ENCODE assay signal across 11 cellular contexts in the genomic region with DNA sequence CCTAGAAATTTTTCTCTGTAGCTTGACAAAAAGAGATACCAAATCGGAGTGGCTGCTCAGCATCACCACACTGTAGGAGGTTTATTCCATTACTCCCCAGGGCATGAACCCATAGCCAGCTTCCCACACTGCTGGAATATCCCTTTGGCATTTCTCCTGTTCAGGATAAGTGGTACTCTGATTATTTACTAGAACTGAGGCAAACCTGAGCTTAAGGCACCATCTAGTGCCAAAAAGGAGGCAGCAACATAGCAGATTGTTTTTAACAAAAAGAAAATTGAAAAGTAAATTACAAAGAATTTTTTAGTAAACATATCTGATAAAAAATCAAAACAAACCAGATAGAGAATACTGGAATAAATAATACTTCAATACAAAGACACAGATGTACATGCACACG.
DNase-seq lines count a peak whose midpoint lies in the region; FAIRE-seq and TF ChIP-seq lines count a peak whose summit lies in the region.
"Had no signal": no experiment of that assay in that cellular context is flagged by ENCODE, and none has a peak within 500 bp of the region (broad histone marks: within the 10 kb centered on the region; RNA-seq: fewer than 3 reads in every experiment).

No MANE protein-coding gene starts in this region.

- H3K9me3 ChIP-seq in osteoblast (ENCODE audit: low read depth, low read length) = no peaks in the 10 kb centered on the region
- H3K9me3 ChIP-seq in BE2C = no peaks in the 10 kb centered on the region

- no peak overlapping the region for H3K9ac ChIP-seq in mesendoderm (ENCODE audit: low read length)

- no peak for FAIRE-seq in HTR-8/SVneo (lab: Jason Lieb, UNC)

- no peak overlapping the region for H2AK5ac ChIP-seq in mesendoderm (ENCODE audit: low read length)

- DNase-seq in EL = peak; percentile 41
- peak; percentile 5 for DNase-seq in NCI-H748 treated with DMSO at 0.1 percent for 48 hours (lab: John Stamatoyannopoulos, UW)
- DNase-seq in coronary artery (ENCODE audit: low spot score) = no peak
- DNase-seq in osteoblast (ENCODE audit: insufficient read length, low spot score, missing footprints) = no peak
- DNase-seq in mesendoderm = no peak
- no peak for DNase-seq in BE2C
- DNase-seq in HTR-8/SVneo (ENCODE audit: insufficient read length, low spot score) = no peak
- DNase-seq in NCI-H1417 treated with DMSO at 0.1 percent for 48 hours (lab: John Stamatoyannopoulos, UW) = no peak
- DNase-seq: activated T-cell treated with anti-CD3 and anti-CD28 coated beads, Interleukin-2, amount 50 U/mL, for 1 hour; GOT3; stimulated activated naive CD4-positive, alpha-beta T cell had no signal

- H3K27ac ChIP-seq in coronary artery (no peak overlapping the region), osteoblast (ENCODE audit: low read depth, low read length) (peak overlapping the region; percentile 6), mesendoderm (ENCODE audit: low read depth, low read length) (no peak overlapping the region)

- H3K4me3 ChIP-seq in coronary artery (no peak overlapping the region), osteoblast (ENCODE audit: insufficient read depth, low read length) (no peak overlapping the region), mesendoderm (ENCODE audit: low read length) (no peak overlapping the region), BE2C (ENCODE audit: low read depth, low read length) (no peak overlapping the region)

- no peak overlapping the region for H2BK120ac ChIP-seq in mesendoderm (ENCODE audit: low read depth, low read length)

- H3K36me3 ChIP-seq in osteoblast (ENCODE audit: insufficient read depth, low read length) (no peaks in the 10 kb centered on the region), mesendoderm (ENCODE audit: control insufficient read depth, insufficient read depth, low read length) (no peaks in the 10 kb centered on the region), BE2C (no peaks in the 10 kb centered on the region)

- no peaks in the 10 kb centered on the region for H3K79me2 ChIP-seq in osteoblast (ENCODE audit: insufficient read depth, low read length)
- no peaks in the 10 kb centered on the region for H3K79me2 ChIP-seq in mesendoderm (ENCODE audit: control insufficient read depth, insufficient read depth, low read length)

- H3K27me3 ChIP-seq in osteoblast (ENCODE audit: insufficient read depth, low read length) (no peaks in the 10 kb centered on the region), mesendoderm (ENCODE audit: insufficient read depth, low read length, poor library complexity) (no peaks in the 10 kb centered on the region), BE2C (no peaks in the 10 kb centered on the region)

- H3K79me1 ChIP-seq in mesendoderm (ENCODE audit: low read length) = no peaks in the 10 kb centered on the region

- H3K4me2 ChIP-seq in osteoblast (ENCODE audit: insufficient read depth, low read length) (no peak overlapping the region), mesendoderm (ENCODE audit: low read length) (no peak overlapping the region)

- H2BK5ac ChIP-seq in mesendoderm (ENCODE audit: low read length) = no peak overlapping the region

- no CpG with 5 or more reads among the region's 2 CpGs for WGBS in mesendoderm (ENCODE audit: extremely low coverage, insufficient coverage, low lambda C conversion rate)

- no peak overlapping the region for H2AFZ ChIP-seq in osteoblast (ENCODE audit: low read length)

- no peak overlapping the region for H4K8ac ChIP-seq in mesendoderm (ENCODE audit: low read depth, low read length)

- no peak overlapping the region for H3K18ac ChIP-seq in mesendoderm (ENCODE audit: low read length)

- H4K5ac ChIP-seq in mesendoderm (ENCODE audit: low read length) = no peak overlapping the region

- no peak overlapping the region for H3K4ac ChIP-seq in mesendoderm (ENCODE audit: low read depth, low read length)

- H3K23ac ChIP-seq in mesendoderm (ENCODE audit: low read length) = no peak overlapping the region

- TF ChIP-seq CTCF in coronary artery (IDR thresholded peaks at IDR 0.05) (peak; percentile 17), osteoblast (IDR thresholded peaks at IDR 0.05; ENCODE audit: extremely low read depth, low read depth, low read length) (peak; percentile 56), BE2C (IDR thresholded peaks at IDR 0.05; ENCODE audit: low read depth, low read length) (no peak)

- no peak overlapping the region for H2BK15ac ChIP-seq in mesendoderm (replicated peaks; ENCODE audit: low read depth)

- H3K4me1 ChIP-seq in osteoblast (ENCODE audit: insufficient read depth, low read length) (no peaks in the 10 kb centered on the region), mesendoderm (ENCODE audit: control insufficient read depth, low read depth, low read length) (no peaks in the 10 kb centered on the region), BE2C (no peaks in the 10 kb centered on the region)

- no peak overlapping the region for H3K56ac ChIP-seq in mesendoderm (ENCODE audit: low read length)

- no peaks in the 10 kb centered on the region for H4K20me1 ChIP-seq in osteoblast (ENCODE audit: insufficient read depth, low read length)

Comparison
In these comparisons a context has a peak if more than half of its experiments do, and no peak if none do; other contexts are left out.
1. DNase-seq: peak in EL (single experiment) and NCI-H748 treated with DMSO at 0.1 percent for 48 hours (single experiment); none in coronary artery (single experiment), osteoblast (single experiment), mesendoderm (single experiment), BE2C (single experiment), HTR-8/SVneo (single experiment) and NCI-H1417 treated with DMSO at 0.1 percent for 48 hours (single experiment).